ENCODE assay signal across 6 cellular contexts in the genomic region with DNA sequence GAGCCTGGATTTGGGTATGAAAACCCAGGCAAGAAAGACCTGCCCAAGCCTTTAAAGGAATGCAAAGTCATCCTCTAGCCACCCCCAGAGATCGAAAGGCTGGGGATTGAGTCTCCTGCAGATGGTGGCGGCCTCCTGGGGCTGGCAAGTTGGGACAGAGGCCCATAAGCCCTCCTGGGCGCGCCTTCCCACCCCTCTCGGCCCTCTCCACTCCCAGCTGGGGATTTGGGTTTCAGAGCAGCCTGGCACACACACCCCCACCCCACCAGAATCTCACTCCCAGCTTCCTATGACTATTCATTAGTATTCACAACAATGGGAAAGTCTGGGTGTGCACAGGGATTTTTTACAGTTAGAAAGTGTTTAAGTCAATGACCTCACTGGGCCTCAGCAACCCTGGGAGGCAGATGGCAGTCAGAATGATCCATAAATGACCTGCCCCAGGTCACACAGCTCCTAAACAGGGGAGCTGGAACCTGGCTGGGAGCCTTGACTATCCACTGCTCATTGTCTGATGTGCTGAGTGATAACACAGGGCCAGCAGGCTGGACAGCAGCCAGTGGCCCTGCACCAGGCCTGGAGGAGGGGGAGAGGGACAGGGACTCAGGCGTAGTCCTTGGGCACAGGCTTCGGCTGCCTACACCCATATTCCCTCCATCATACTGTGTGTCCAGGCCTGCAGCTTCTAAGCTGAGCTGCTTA. TPM values are rescaled to one million over a fixed set of nuclear protein-coding genes. Genes with fewer than 3 reads are reported as not detected.
DNase-seq lines count a peak whose midpoint lies in the region; ATAC-seq lines count a peak whose summit lies in the region.

No MANE protein-coding gene starts in this region.

- no peaks in the 10 kb centered on the region for H3K27me3 Mint-ChIP-seq in natural killer cell treated with Interleukin-12 subunit alpha and Interleukin-12 subunit beta and Interleukin-15 and Interleukin-18, amount 100 ng/mL, for 72 hours
- no peaks in the 10 kb centered on the region for H3K27me3 Mint-ChIP-seq in activated T-cell treated with anti-CD3 and anti-CD28 coated beads, Interleukin-2, amount 50 U/mL, for 4 hours (ENCODE audit: low read depth)

- H3K4me3 Mint-ChIP-seq in natural killer cell treated with Interleukin-12 subunit alpha and Interleukin-12 subunit beta and Interleukin-15 and Interleukin-18, amount 100 ng/mL, for 72 hours: peak overlapping the region; percentile 83
- no peak overlapping the region for H3K4me3 Mint-ChIP-seq in activated T-cell treated with anti-CD3 and anti-CD28 coated beads, Interleukin-2, amount 50 U/mL, for 4 hours

- 0 out of 2 replicates have a peak, but pooled peaks cover 6% of the 10 kb centered on the region for H3K36me3 ChIP-seq in HUES6 (ENCODE audit: control insufficient read depth, insufficient read depth, low read length)

- no peaks in the 10 kb centered on the region for H3K36me3 Mint-ChIP-seq in natural killer cell treated with Interleukin-12 subunit alpha and Interleukin-12 subunit beta and Interleukin-15 and Interleukin-18, amount 100 ng/mL, for 72 hours
- no peaks in the 10 kb centered on the region for H3K36me3 Mint-ChIP-seq in activated T-cell treated with anti-CD3 and anti-CD28 coated beads, Interleukin-2, amount 50 U/mL, for 4 hours (ENCODE audit: insufficient read depth)

- no peaks in the 10 kb centered on the region for H3K27me3 ChIP-seq in HUES6 (ENCODE audit: control insufficient read depth, insufficient read depth, low read length)

- H3K9ac ChIP-seq in HUES6 (ENCODE audit: low read length): peak overlapping the region; percentile 63

- H3K9me3 Mint-ChIP-seq in natural killer cell treated with Interleukin-12 subunit alpha and Interleukin-12 subunit beta and Interleukin-15 and Interleukin-18, amount 100 ng/mL, for 72 hours: no peaks in the 10 kb centered on the region
- no peaks in the 10 kb centered on the region for H3K9me3 Mint-ChIP-seq in activated T-cell treated with anti-CD3 and anti-CD28 coated beads, Interleukin-2, amount 50 U/mL, for 4 hours

- peaks cover 33 to 46% of the 10 kb centered on the region in 2 donors for H3K4me1 Mint-ChIP-seq in natural killer cell treated with Interleukin-12 subunit alpha and Interleukin-12 subunit beta and Interleukin-15 and Interleukin-18, amount 100 ng/mL, for 72 hours (ENCODE audit: low read depth in 2 of 2)
- peaks cover 63% of the 10 kb centered on the region for H3K4me1 Mint-ChIP-seq in activated T-cell treated with anti-CD3 and anti-CD28 coated beads, Interleukin-2, amount 50 U/mL, for 4 hours (ENCODE audit: low read depth)

- peak overlapping the region; percentile 83 to 84 for H3K27ac Mint-ChIP-seq in natural killer cell treated with Interleukin-12 subunit alpha and Interleukin-12 subunit beta and Interleukin-15 and Interleukin-18, amount 100 ng/mL, for 72 hours

- peak overlapping the region; percentile 24; the same call in 1 of the 2 replicates for H3K4me3 ChIP-seq in HUES6 (ENCODE audit: low read depth, low read length)

- no peaks in the 10 kb centered on the region for H3K9me3 ChIP-seq in HUES6 (ENCODE audit: control insufficient read depth, insufficient read depth, low read depth, low read length)

- no peak for ATAC-seq in natural killer cell treated with Interleukin-12 subunit alpha and Interleukin-12 subunit beta and Interleukin-15 and Interleukin-18, amount 100 ng/mL, for 72 hours
- ATAC-seq in HG03097 (IDR thresholded peaks at IDR 0.05; ENCODE audit: low FRiP score, unreplicated experiment): no peak
- ATAC-seq in activated T-cell treated with anti-CD3 and anti-CD28 coated beads, Interleukin-2, amount 50 U/mL, for 4 hours: no peak

- peaks cover 63% of the 10 kb centered on the region for H3K4me1 ChIP-seq in HUES6 (ENCODE audit: control insufficient read depth, insufficient read depth, low read length)

- peak overlapping the region; percentile 75 for H3K27ac ChIP-seq in HUES6 (ENCODE audit: low read depth, low read length)

- peak; percentile 55 for DNase-seq in astrocyte of the hippocampus (ENCODE audit: low read depth, low spot score)
- no peak for DNase-seq in natural killer cell treated with Interleukin-12 subunit alpha and Interleukin-12 subunit beta and Interleukin-15 and Interleukin-18, amount 100 ng/mL, for 72 hours (ENCODE audit: low spot score)
- no peak for DNase-seq in activated CD8-positive, alpha-beta memory T cell treated with anti-CD3 and anti-CD28 coated beads, Interleukin-2, amount 50 U/mL, for 4 hours
- no peak for DNase-seq in activated T-cell treated with anti-CD3 and anti-CD28 coated beads, Interleukin-2, amount 50 U/mL, for 4 hours

RNA-seq across cellular contexts. Expression of a gene that starts 12.1 kb away (rescaled TPM):
- 100 to 1,000 TPM; 159 to 187 TPM for total RNA-seq in natural killer cell treated with Interleukin-12 subunit alpha and Interleukin-12 subunit beta and Interleukin-15 and Interleukin-18, amount 100 ng/mL, for 72 hours
- total RNA-seq in activated T-cell treated with anti-CD3 and anti-CD28 coated beads, Interleukin-2, amount 50 U/mL, for 4 hours: 100 to 1,000 TPM; 124 to 138 (median 137) TPM

RNA-seq across cellular contexts. Expression of a gene that starts 15.6 kb away (rescaled TPM):
- 10 to 100 TPM; 42.9 to 60.7 TPM for total RNA-seq in natural killer cell treated with Interleukin-12 subunit alpha and Interleukin-12 subunit beta and Interleukin-15 and Interleukin-18, amount 100 ng/mL, for 72 hours
- total RNA-seq in activated T-cell treated with anti-CD3 and anti-CD28 coated beads, Interleukin-2, amount 50 U/mL, for 4 hours: 10 to 100 TPM; 63.1 to 68.7 (median 65.9) TPM

RNA-seq across cellular contexts. Expression of a gene that starts 23.5 kb away (rescaled TPM):
- 1 to 10 TPM; 1.3 to 3.3 TPM for total RNA-seq in natural killer cell treated with Interleukin-12 subunit alpha and Interleukin-12 subunit beta and Interleukin-15 and Interleukin-18, amount 100 ng/mL, for 72 hours
- total RNA-seq in activated T-cell treated with anti-CD3 and anti-CD28 coated beads, Interleukin-2, amount 50 U/mL, for 4 hours: under 1 TPM; 0.29 to 0.98 (median 0.33) TPM

RNA-seq across cellular contexts. Expression of a gene that starts 47.8 kb away (rescaled TPM):
- total RNA-seq in natural killer cell treated with Interleukin-12 subunit alpha and Interleukin-12 subunit beta and Interleukin-15 and Interleukin-18, amount 100 ng/mL, for 72 hours: 1 to 10 TPM in 1 of 2 donors, not detected in 1; 2.2 TPM
- not detected for total RNA-seq in activated T-cell treated with anti-CD3 and anti-CD28 coated beads, Interleukin-2, amount 50 U/mL, for 4 hours
